ENCODE assay signal across 7 cellular contexts in the genomic region with DNA sequence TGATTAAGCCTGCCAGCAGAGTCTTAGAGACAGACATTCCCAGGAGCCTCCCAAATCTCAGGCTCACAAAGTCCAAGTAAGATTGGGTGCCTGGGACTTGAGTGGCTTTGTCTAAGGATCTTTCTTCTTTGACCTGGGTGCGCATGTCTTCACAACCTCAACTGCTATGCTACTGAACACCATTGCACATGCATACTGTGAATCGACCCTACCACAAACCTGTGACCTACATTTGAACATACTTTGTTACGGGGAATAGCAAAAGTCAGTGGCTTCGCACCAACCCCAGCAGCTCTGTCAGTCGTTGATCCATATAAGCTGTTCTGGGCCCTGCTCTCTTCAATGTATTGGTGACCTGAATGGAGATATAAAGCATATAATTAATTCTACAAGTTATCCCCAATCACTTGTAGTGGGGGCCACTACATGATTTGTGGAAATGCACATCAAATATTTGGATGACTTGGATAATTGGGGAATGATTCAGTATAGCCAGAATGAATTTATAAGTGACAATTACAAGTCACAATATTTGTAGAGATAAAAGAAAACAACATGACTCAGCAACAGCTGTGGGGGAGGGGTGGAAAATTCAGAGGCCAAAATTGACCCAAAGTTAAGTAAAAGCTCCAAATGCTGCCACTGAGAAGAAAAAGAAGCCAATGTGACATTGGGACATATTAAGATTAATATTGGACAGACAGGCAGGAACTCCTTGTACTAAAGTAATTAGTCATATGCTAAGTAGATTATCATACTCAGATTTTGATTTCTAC.
DNase-seq lines count a peak whose midpoint lies in the region; ATAC-seq, FAIRE-seq and TF ChIP-seq lines count a peak whose summit lies in the region.
"Not testable (repeated sequence)": the region's sequence is repeated elsewhere in the genome, so short reads cannot be mapped to it uniquely, and the experiment has no call there.

No MANE protein-coding gene starts in this region.

- not testable (repeated sequence) for H3K27ac ChIP-seq in K562 (ENCODE audit: extremely low read depth, low read depth, low read length)

- not testable (repeated sequence) for H3K27me3 Mint-ChIP-seq in activated CD4-positive, alpha-beta T cell treated with anti-CD3 and anti-CD28 coated beads for 36 hours

- not testable (repeated sequence) for TF ChIP-seq EP300 in K562 (IDR thresholded peaks at IDR 0.05; ENCODE audit: low read length)

- H3K9me3 ChIP-seq in K562 (replicated peaks; ENCODE audit: control insufficient read depth, insufficient read depth, low read depth, low read length) = not testable (repeated sequence)

- BruUV-seq in K562 (replicated peaks; lab: Mats Ljungman, UMichigan) = not testable (repeated sequence)

- FAIRE-seq in K562 (lab: Jason Lieb, UNC) = not testable (repeated sequence)

- not testable (repeated sequence) for H3K9me3 Mint-ChIP-seq in activated CD4-positive, alpha-beta T cell treated with anti-CD3 and anti-CD28 coated beads for 36 hours (ENCODE audit: low read depth); stimulated activated effector memory CD8-positive, alpha-beta T cell treated with anti-CD3 and anti-CD28 coated beads, Interleukin-12 subunit alpha, Interleukin-12 subunit beta, amount 100 ng/mL, for 72 hours

- H4K20me1 ChIP-seq in K562 (replicated peaks; ENCODE audit: control insufficient read depth, insufficient read depth, low read length) = not testable (repeated sequence)

- not testable (repeated sequence) for H3K4me3 ChIP-seq in K562; fibroblast of villous mesenchyme (ENCODE audit: low read depth, low read length)

- CTCF ChIA-PET in activated CD4-positive, alpha-beta T cell treated with anti-CD3 and anti-CD28 coated beads for 36 hours (lab: Charles Lee); K562 (lab: Yijun Ruan, JAX; ENCODE audit: low intra/inter-chr PET ratio): not testable (repeated sequence)

- ATAC-seq in activated CD4-positive, alpha-beta T cell treated with anti-CD3 and anti-CD28 coated beads for 36 hours = peak; percentile 12
- ATAC-seq in K562 = peak; percentile 13; the same call in 2 of the 3 replicates
- peak; percentile 64 for ATAC-seq in left lobe of liver
- ATAC-seq in stimulated activated effector memory CD8-positive, alpha-beta T cell treated with anti-CD3 and anti-CD28 coated beads, Interleukin-12 subunit alpha, Interleukin-12 subunit beta, amount 100 ng/mL, for 72 hours = peak; percentile 76

- not testable (repeated sequence) for H3K9me1 ChIP-seq in K562 (ENCODE audit: control insufficient read depth, insufficient read depth, low read length)

- not testable (repeated sequence) for H3K36me3 Mint-ChIP-seq in activated CD4-positive, alpha-beta T cell treated with anti-CD3 and anti-CD28 coated beads for 36 hours (ENCODE audit: low read depth); stimulated activated effector memory CD8-positive, alpha-beta T cell treated with anti-CD3 and anti-CD28 coated beads, Interleukin-12 subunit alpha, Interleukin-12 subunit beta, amount 100 ng/mL, for 72 hours

- intact Hi-C loops in activated CD4-positive, alpha-beta T cell treated with anti-CD3 and anti-CD28 coated beads for 36 hours (cut with DNase I, micrococcal nuclease); K562 (cut with micrococcal nuclease): not testable (repeated sequence)

- TF ChIP-seq CTCF in K562 (IDR thresholded peaks at IDR 0.05 in 2 of 3, conservative IDR thresholded peaks at IDR 0.05 in 1 of 3; ENCODE audit: insufficient read depth in 2 of 3, low read depth in 1 of 3, low read length in 3 of 3); fibroblast of villous mesenchyme (IDR thresholded peaks at IDR 0.05; ENCODE audit: insufficient read depth, low read depth, low read length): not testable (repeated sequence)

- H3K4me3 Mint-ChIP-seq in activated CD4-positive, alpha-beta T cell treated with anti-CD3 and anti-CD28 coated beads for 36 hours; stimulated activated effector memory CD8-positive, alpha-beta T cell treated with anti-CD3 and anti-CD28 coated beads, Interleukin-12 subunit alpha, Interleukin-12 subunit beta, amount 100 ng/mL, for 72 hours: not testable (repeated sequence)

- POLR2A ChIA-PET in activated CD4-positive, alpha-beta T cell treated with anti-CD3 and anti-CD28 coated beads for 36 hours (lab: Charles Lee); K562 (lab: Yijun Ruan, JAX): not testable (repeated sequence)

- TF ChIP-seq POLR2A in K562 (conservative IDR thresholded peaks at IDR 0.05); erythroblast (IDR thresholded peaks at IDR 0.05; ENCODE audit: low read length): not testable (repeated sequence)

- not testable (repeated sequence) for H3K36me3 ChIP-seq in K562 (ENCODE audit: control insufficient read depth, insufficient read depth, low read length)

- not testable (repeated sequence) for H3K9ac ChIP-seq in K562 (ENCODE audit: insufficient read depth in 1 of 2, low read depth in 2 of 2, low read length in 2 of 2)

- DNase-seq in LHCN-M2 (ENCODE audit: low read depth) = peak; percentile 39
- DNase-seq in activated CD4-positive, alpha-beta T cell treated with anti-CD3 and anti-CD28 coated beads for 36 hours; K562 (ENCODE audit: extremely low read depth in 1 of 4, low spot score in 3 of 4); stimulated activated effector memory CD8-positive, alpha-beta T cell treated with anti-CD3 and anti-CD28 coated beads, Interleukin-12 subunit alpha, Interleukin-12 subunit beta, amount 100 ng/mL, for 72 hours (ENCODE audit: low spot score in 2 of 2): not testable (repeated sequence)
- DNase-seq in erythroblast (lab: John Stamatoyannopoulos, UW) = peak; percentile 11 to 20
- DNase-seq in fibroblast of villous mesenchyme (ENCODE audit: low read depth) = peak; percentile 15
- peak; percentile 53 for DNase-seq in left lobe of liver (ENCODE audit: low spot score)

- not testable (repeated sequence) for H3K4me1 Mint-ChIP-seq in activated CD4-positive, alpha-beta T cell treated with anti-CD3 and anti-CD28 coated beads for 36 hours; stimulated activated effector memory CD8-positive, alpha-beta T cell treated with anti-CD3 and anti-CD28 coated beads, Interleukin-12 subunit alpha, Interleukin-12 subunit beta, amount 100 ng/mL, for 72 hours

- TF ChIP-seq RAD21 in K562 (CRISPR knock-in tag; conservative IDR thresholded peaks at IDR 0.05 in 1 of 2, IDR thresholded peaks at IDR 0.05 in 1 of 2) = not testable (repeated sequence)

- WGBS in K562 (ENCODE audit: insufficient coverage, low coverage, missing lambda C conversion rate) = 76% methylated on average over 4 of the region's 5 CpGs

- H3K27ac Mint-ChIP-seq in activated CD4-positive, alpha-beta T cell treated with anti-CD3 and anti-CD28 coated beads for 36 hours; stimulated activated effector memory CD8-positive, alpha-beta T cell treated with anti-CD3 and anti-CD28 coated beads, Interleukin-12 subunit alpha, Interleukin-12 subunit beta, amount 100 ng/mL, for 72 hours: not testable (repeated sequence)

- H3K4me2 ChIP-seq in K562 (ENCODE audit: insufficient read depth, low read length) = not testable (repeated sequence)

- in situ Hi-C loops in K562 (cut with MboI) = not testable (repeated sequence)

- H3K27me3 ChIP-seq in K562 (ENCODE audit: control insufficient read depth in 2 of 2, insufficient read depth in 2 of 2, low read length in 2 of 2) = not testable (repeated sequence)

- not testable (repeated sequence) for H3K79me2 ChIP-seq in K562 (ENCODE audit: control insufficient read depth, insufficient read depth, low read length)

- not testable (repeated sequence) for H2AFZ ChIP-seq in K562 (ENCODE audit: low read depth, low read length)

- not testable (repeated sequence) for H3K4me1 ChIP-seq in K562 (replicated peaks in 1 of 2; ENCODE audit: control insufficient read depth in 2 of 2, insufficient read depth in 2 of 2, low read length in 2 of 2)

TF ChIP-seq in K562, 482 proteins besides CTCF, POLR2A, EP300 and RAD21:
- TF ChIP-seq C11orf30 (IDR thresholded peaks at IDR 0.05; ENCODE audit: low read depth) (peak; percentile 28; the same call in 1 of the 2 replicates), MAFG (tag; conservative IDR thresholded peaks at IDR 0.05) (0 out of 2 replicates have a peak, but pooled peaks have one; percentile 28), NFE2 (IDR thresholded peaks at IDR 0.05; ENCODE audit: low read depth) (peak; percentile 64), ZNF316 (IDR thresholded peaks at IDR 0.05) (peak; percentile 28; the same call in 1 of the 2 replicates), MAFF (IDR thresholded peaks at IDR 0.05; ENCODE audit: low read length) (peak; percentile 41)

Comparison
In these comparisons a context has a peak if more than half of its experiments do, and no peak if none do; other contexts are left out.
1. ATAC-seq: peak in every context shown above with its lines; median percentile 76 in stimulated activated effector memory CD8-positive, alpha-beta T cell treated with anti-CD3 and anti-CD28 coated beads, Interleukin-12 subunit alpha, Interleukin-12 subunit beta, amount 100 ng/mL, for 72 hours; 64 in left lobe of liver; 13 in K562; 12 in activated CD4-positive, alpha-beta T cell treated with anti-CD3 and anti-CD28 coated beads for 36 hours.